In the genomic region with DNA sequence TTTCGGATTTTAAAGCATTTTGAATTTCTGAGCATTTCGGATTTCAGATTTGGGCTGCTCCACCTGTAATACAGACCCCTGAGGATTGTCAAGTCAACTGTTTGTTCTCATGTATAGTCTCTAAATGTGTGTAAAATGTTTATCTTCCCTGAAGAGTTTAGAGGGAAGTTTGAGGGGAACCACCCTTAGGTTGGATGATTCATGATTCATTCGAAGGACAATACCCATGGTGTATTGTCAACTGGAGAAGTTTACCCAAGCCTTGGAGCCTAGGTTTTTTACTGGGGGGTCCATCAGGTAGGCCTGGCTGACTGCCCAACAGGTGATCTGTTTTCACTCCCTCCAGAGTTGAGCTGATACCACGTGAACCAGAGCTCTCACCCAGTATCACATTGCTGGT, we compare ENCODE assay signal across 11 cellular contexts. TPM values are rescaled to one million over a fixed set of nuclear protein-coding genes. Genes with fewer than 3 reads are reported as not detected.
DNase-seq lines count a peak whose midpoint lies in the region; ATAC-seq and TF ChIP-seq lines count a peak whose summit lies in the region.
"Had no signal": no experiment of that assay in that cellular context is flagged by ENCODE, and none has a peak within 500 bp of the region (broad histone marks: within the 10 kb centered on the region; RNA-seq: fewer than 3 reads in every experiment).

No MANE protein-coding gene starts in this region.

- H3K27ac Mint-ChIP-seq in activated CD4-positive, alpha-beta T cell treated with anti-CD3 and anti-CD28 coated beads, Interleukin-2, amount 10 ng/mL, durations not matched to agents 24 days and 14 days, result peak overlapping the region; percentile 91
- no peak overlapping the region for H3K27ac Mint-ChIP-seq in activated CD4-positive, alpha-beta T cell treated with anti-CD3 and anti-CD28 coated beads, Interleukin-2, amount 10 ng/mL, durations not matched to agents 7 days and 5 days
- H3K27ac Mint-ChIP-seq in stimulated activated effector memory CD8-positive, alpha-beta T cell treated with anti-CD3 and anti-CD28 coated beads, Interleukin-12 subunit alpha, Interleukin-12 subunit beta, amount 100 ng/mL, for 72 hours, result no peak overlapping the region

- peaks cover 3% of the 10 kb centered on the region for H3K9me3 Mint-ChIP-seq in activated CD4-positive, alpha-beta T cell treated with anti-CD3 and anti-CD28 coated beads, Interleukin-2, amount 10 ng/mL, durations not matched to agents 24 days and 14 days
- H3K9me3 Mint-ChIP-seq in activated CD4-positive, alpha-beta T cell treated with anti-CD3 and anti-CD28 coated beads, Interleukin-2, amount 10 ng/mL, durations not matched to agents 7 days and 5 days, result no peaks in the 10 kb centered on the region
- no peaks in the 10 kb centered on the region for H3K9me3 Mint-ChIP-seq in stimulated activated effector memory CD8-positive, alpha-beta T cell treated with anti-CD3 and anti-CD28 coated beads, Interleukin-12 subunit alpha, Interleukin-12 subunit beta, amount 100 ng/mL, for 72 hours

- no peak for DNase-seq in activated CD4-positive, alpha-beta T cell treated with anti-CD3 and anti-CD28 coated beads, Interleukin-2, amount 10 ng/mL, durations not matched to agents 24 days and 14 days
- no peak for DNase-seq in activated CD4-positive, alpha-beta T cell treated with anti-CD3 and anti-CD28 coated beads, Interleukin-2, amount 10 ng/mL, durations not matched to agents 7 days and 5 days
- no peak for DNase-seq in stimulated activated effector memory CD8-positive, alpha-beta T cell treated with anti-CD3 and anti-CD28 coated beads, Interleukin-12 subunit alpha, Interleukin-12 subunit beta, amount 100 ng/mL, for 72 hours (ENCODE audit: low spot score in 2 of 2)
- DNase-seq in BE2C (no peak), NCI-H146 treated with DMSO at 0.1 percent for 48 hours (lab: John Stamatoyannopoulos, UW; ENCODE audit: unreplicated experiment) (no peak), NCI-H526 (lab: John Stamatoyannopoulos, UW) (no peak)
- DNase-seq: activated CD4-positive, alpha-beta T cell treated with anti-CD3 and anti-CD28 coated beads, Interleukin-2, amount 50 U/mL, for 1 hour; midbrain; SW 1271 had no signal

- H3K27me3 ChIP-seq in OCI-LY3 (ENCODE audit: low read depth, low read length) (no peaks in the 10 kb centered on the region), BE2C (no peaks in the 10 kb centered on the region)

- peaks cover 22% of the 10 kb centered on the region for H3K36me3 Mint-ChIP-seq in activated CD4-positive, alpha-beta T cell treated with anti-CD3 and anti-CD28 coated beads, Interleukin-2, amount 10 ng/mL, durations not matched to agents 24 days and 14 days (ENCODE audit: low read depth)
- no peaks in the 10 kb centered on the region for H3K36me3 Mint-ChIP-seq in activated CD4-positive, alpha-beta T cell treated with anti-CD3 and anti-CD28 coated beads, Interleukin-2, amount 10 ng/mL, durations not matched to agents 7 days and 5 days (ENCODE audit: low read depth)
- H3K36me3 Mint-ChIP-seq in stimulated activated effector memory CD8-positive, alpha-beta T cell treated with anti-CD3 and anti-CD28 coated beads, Interleukin-12 subunit alpha, Interleukin-12 subunit beta, amount 100 ng/mL, for 72 hours, result no peaks in the 10 kb centered on the region

- peak overlapping the region; percentile 4; the same call in 1 of the 2 replicates for H2AFZ ChIP-seq in OCI-LY3 (ENCODE audit: low read depth, low read length)

- peak overlapping the region; percentile 67 for H3K27ac ChIP-seq in OCI-LY3 (ENCODE audit: low read length)

- intact Hi-C loops in activated CD4-positive, alpha-beta T cell treated with anti-CD3 and anti-CD28 coated beads, Interleukin-2, amount 10 ng/mL, durations not matched to agents 24 days and 14 days (cut with micrococcal nuclease), result loop anchor here (1.0 kb wide), 3 partner anchors 8 to 19 kb away; a partner anchor contains a TSS

- H3K4me1 Mint-ChIP-seq in activated CD4-positive, alpha-beta T cell treated with anti-CD3 and anti-CD28 coated beads, Interleukin-2, amount 10 ng/mL, durations not matched to agents 24 days and 14 days, result peaks cover 36% of the 10 kb centered on the region
- peaks cover 15% of the 10 kb centered on the region for H3K4me1 Mint-ChIP-seq in activated CD4-positive, alpha-beta T cell treated with anti-CD3 and anti-CD28 coated beads, Interleukin-2, amount 10 ng/mL, durations not matched to agents 7 days and 5 days
- peaks cover 17% of the 10 kb centered on the region for H3K4me1 Mint-ChIP-seq in stimulated activated effector memory CD8-positive, alpha-beta T cell treated with anti-CD3 and anti-CD28 coated beads, Interleukin-12 subunit alpha, Interleukin-12 subunit beta, amount 100 ng/mL, for 72 hours

- no peaks in the 10 kb centered on the region for H3K79me2 ChIP-seq in OCI-LY3 (ENCODE audit: low read length)

- H3K36me3 ChIP-seq in OCI-LY3 (replicated peaks; ENCODE audit: low read depth, low read length), result no peaks in the 10 kb centered on the region
- H3K36me3 ChIP-seq in BE2C, result no peaks in the 10 kb centered on the region

- CTCF ChIA-PET in activated CD4-positive, alpha-beta T cell treated with anti-CD3 and anti-CD28 coated beads, Interleukin-2, amount 10 ng/mL, durations not matched to agents 7 days and 5 days (lab: Charles Lee), result no interaction called here

- POLR2A ChIA-PET in activated CD4-positive, alpha-beta T cell treated with anti-CD3 and anti-CD28 coated beads, Interleukin-2, amount 10 ng/mL, durations not matched to agents 7 days and 5 days (lab: Charles Lee), result no interaction called here

- H3K4me2 ChIP-seq in OCI-LY3 (ENCODE audit: low read length), result peak overlapping the region; percentile 79

- ATAC-seq in HG02852 (IDR thresholded peaks at IDR 0.05; ENCODE audit: unreplicated experiment), result peak; percentile 19
- ATAC-seq in stimulated activated effector memory CD8-positive, alpha-beta T cell treated with anti-CD3 and anti-CD28 coated beads, Interleukin-12 subunit alpha, Interleukin-12 subunit beta, amount 100 ng/mL, for 72 hours, result peak; percentile 76

- TF ChIP-seq CTCF in OCI-LY3 (IDR thresholded peaks at IDR 0.05; ENCODE audit: low read depth, low read length) (no peak), BE2C (IDR thresholded peaks at IDR 0.05; ENCODE audit: low read depth, low read length) (no peak)

- peak overlapping the region; percentile 41 for H3K4me3 ChIP-seq in OCI-LY3 (ENCODE audit: low read length)
- H3K4me3 ChIP-seq in BE2C (ENCODE audit: low read depth, low read length), result no peak overlapping the region

- H3K4me1 ChIP-seq in OCI-LY3 (ENCODE audit: low read length), result peaks cover 27% of the 10 kb centered on the region
- H3K4me1 ChIP-seq in BE2C, result no peaks in the 10 kb centered on the region

- peak overlapping the region; percentile 32; the same call in 1 of the 2 replicates for H3K9ac ChIP-seq in OCI-LY3 (ENCODE audit: low read length)

- H4K20me1 ChIP-seq in OCI-LY3 (ENCODE audit: insufficient read depth, low read length), result no peaks in the 10 kb centered on the region

- H3K27me3 Mint-ChIP-seq in activated CD4-positive, alpha-beta T cell treated with anti-CD3 and anti-CD28 coated beads, Interleukin-2, amount 10 ng/mL, durations not matched to agents 24 days and 14 days, result no peaks in the 10 kb centered on the region
- H3K27me3 Mint-ChIP-seq in activated CD4-positive, alpha-beta T cell treated with anti-CD3 and anti-CD28 coated beads, Interleukin-2, amount 10 ng/mL, durations not matched to agents 7 days and 5 days, result peaks cover 7% of the 10 kb centered on the region

- peak overlapping the region; percentile 60 for H3K4me3 Mint-ChIP-seq in activated CD4-positive, alpha-beta T cell treated with anti-CD3 and anti-CD28 coated beads, Interleukin-2, amount 10 ng/mL, durations not matched to agents 24 days and 14 days
- H3K4me3 Mint-ChIP-seq in activated CD4-positive, alpha-beta T cell treated with anti-CD3 and anti-CD28 coated beads, Interleukin-2, amount 10 ng/mL, durations not matched to agents 7 days and 5 days, result no peak overlapping the region
- peak overlapping the region; percentile 28 for H3K4me3 Mint-ChIP-seq in stimulated activated effector memory CD8-positive, alpha-beta T cell treated with anti-CD3 and anti-CD28 coated beads, Interleukin-12 subunit alpha, Interleukin-12 subunit beta, amount 100 ng/mL, for 72 hours

- H3K9me3 ChIP-seq in OCI-LY3 (ENCODE audit: insufficient read depth, low read length) (no peaks in the 10 kb centered on the region), BE2C (no peaks in the 10 kb centered on the region)

RNA-seq across cellular contexts. Expression of a gene that starts 18.9 kb away (rescaled TPM):
- 28.7 and 32.1 TPM in 2 replicates for total RNA-seq in activated CD4-positive, alpha-beta T cell treated with anti-CD3 and anti-CD28 coated beads, Interleukin-2, amount 10 ng/mL, durations not matched to agents 24 days and 14 days
- 1 to 10 TPM; 4.8 to 6.1 TPM for total RNA-seq in activated CD4-positive, alpha-beta T cell treated with anti-CD3 and anti-CD28 coated beads, Interleukin-2, amount 10 ng/mL, durations not matched to agents 7 days and 5 days
- polyA plus RNA-seq in BE2C (2012; ENCODE audit: insufficient read depth, insufficient read length, low read depth), result 36.3 TPM
